In genomic region chr2:102166189-102166845, GRCh38 we compare ENCODE assay signal across 10 cellular contexts. TPM values are rescaled to one million over a fixed set of nuclear protein-coding genes. Genes with fewer than 3 reads are reported as not detected.
DNase-seq lines count a peak whose midpoint lies in the region; ATAC-seq and TF ChIP-seq lines count a peak whose summit lies in the region.
"Had no signal": no experiment of that assay in that cellular context is flagged by ENCODE, and none has a peak within 500 bp of the region (broad histone marks: within the 10 kb centered on the region; RNA-seq: fewer than 3 reads in every experiment).

No MANE protein-coding gene starts in this region.

- no peaks in the 10 kb centered on the region for H3K36me3 Mint-ChIP-seq in natural killer cell

- H3K27me3 Mint-ChIP-seq in natural killer cell (ENCODE audit: low read depth in 2 of 2), result no peaks in the 10 kb centered on the region

- DNase-seq in EL (peak; percentile 56), RKO (ENCODE audit: low spot score) (peak; percentile 14), fibroblast of peridontal ligament (ENCODE audit: extremely low read depth) (peak; percentile 83), pons (ENCODE audit: low spot score) (peak; percentile 43), natural killer cell (no peak), ureter (ENCODE audit: low spot score) (no peak)
- DNase-seq: activated B cell treated with CpG ODN at 0.5 μM for 24 hours, GOT3 had no signal

- no peaks in the 10 kb centered on the region for H3K4me1 Mint-ChIP-seq in natural killer cell
- H3K4me1 Mint-ChIP-seq: activated B cell treated with CpG ODN at 0.5 μM for 24 hours had no signal

- no peak overlapping the region for H3K4me3 Mint-ChIP-seq in natural killer cell
- H3K4me3 Mint-ChIP-seq: activated B cell treated with CpG ODN at 0.5 μM for 24 hours had no signal

- ATAC-seq in GM21723 (IDR thresholded peaks at IDR 0.05; ENCODE audit: unreplicated experiment) (no peak), natural killer cell (no peak), GM21515 (IDR thresholded peaks at IDR 0.05; ENCODE audit: unreplicated experiment) (no peak)

- H3K9me3 Mint-ChIP-seq in natural killer cell, result no peaks in the 10 kb centered on the region
- H3K9me3 Mint-ChIP-seq: activated B cell treated with CpG ODN at 0.5 μM for 24 hours had no signal

- intact Hi-C loops in natural killer cell (cut with micrococcal nuclease), result no loop called here

- H3K27ac Mint-ChIP-seq in natural killer cell, result no peak overlapping the region
- H3K27ac Mint-ChIP-seq: activated B cell treated with CpG ODN at 0.5 μM for 24 hours had no signal

- TF ChIP-seq CTCF in natural killer cell (IDR thresholded peaks at IDR 0.05), result no peak

RNA-seq across cellular contexts. Expression of gene IL1RL2, which starts 20.5 kb away (rescaled TPM):
- total RNA-seq in natural killer cell, result not detected
- 5.2 TPM for total RNA-seq in ureter
- total RNA-seq: activated B cell treated with CpG ODN at 0.5 μM for 24 hours had no signal

RNA-seq across cellular contexts. Expression of gene IL1R1, which starts 23.8 kb away (rescaled TPM):
- total RNA-seq in natural killer cell (1 to 10 TPM in 1 of 3 donors, under 1 TPM in 2; 0.45 to 3.1 (median 0.68) TPM), ureter (93.3 TPM)
- total RNA-seq: activated B cell treated with CpG ODN at 0.5 μM for 24 hours had no signal

Comparison
In these comparisons a context has a peak if more than half of its experiments do, and no peak if none do; other contexts are left out.
1. DNase-seq: peak in EL (single experiment), RKO (single experiment), fibroblast of peridontal ligament (single experiment) and pons (single experiment); none in natural killer cell (single experiment) and ureter (single experiment).
2. RNA of gene IL1R1, which starts 23.8 kb away (total RNA-seq): 93.3 TPM in ureter (single experiment); 0.45 to 3.1 TPM in natural killer cell; every median in the first group is over 10 times any median in the second.